9 cellular contexts compared by ENCODE assay signal in genomic region chr14:73245401-73246325, GRCh38. TPM values are rescaled to one million over a fixed set of nuclear protein-coding genes. Genes with fewer than 3 reads are reported as not detected.
DNase-seq lines count a peak whose midpoint lies in the region; ATAC-seq and TF ChIP-seq lines count a peak whose summit lies in the region.
"Had no signal": no experiment of that assay in that cellular context is flagged by ENCODE, and none has a peak within 500 bp of the region (broad histone marks: within the 10 kb centered on the region; RNA-seq: fewer than 3 reads in every experiment).

No MANE protein-coding gene starts in this region.

- H3K9me3 ChIP-seq in Peyer's patch (peaks cover 0 to 6% (median 0%) of the 10 kb centered on the region in 4 donors), iPS-18c (ENCODE audit: control insufficient read depth, insufficient read depth, low read length) (no peaks in the 10 kb centered on the region)

- peak overlapping the region; percentile 64 for H3K4me3 ChIP-seq in GM08714 (ENCODE audit: low read length)
- peak overlapping the region; percentile 35 to 58 (median 56) for H3K4me3 ChIP-seq in Peyer's patch
- peak overlapping the region; percentile 20; the same call in 1 of the 2 replicates for H3K4me3 ChIP-seq in iPS-18c (ENCODE audit: insufficient read depth, low read depth, low read length)
- H3K4me3 ChIP-seq: SK-N-MC had no signal

- no peaks in the 10 kb centered on the region for H3K36me3 Mint-ChIP-seq in activated naive CD8-positive, alpha-beta T cell treated with anti-CD3 and anti-CD28 coated beads for 36 hours

- DNase-seq in Peyer's patch = peak; percentile 48 to 81 (median 69)
- peak; percentile 67 for DNase-seq in activated naive CD8-positive, alpha-beta T cell treated with anti-CD3 and anti-CD28 coated beads for 36 hours
- peak; percentile 44 for DNase-seq in stimulated activated CD4-positive, alpha-beta T cell treated with anti-CD3 and anti-CD28 coated beads, Interleukin-4, amount 100 ng/mL, for 24 hours
- no peak for DNase-seq in ureter (ENCODE audit: low spot score)
- DNase-seq in GOT3 (lab: John Stamatoyannopoulos, UW) = no peak

- peaks cover 53% of the 10 kb centered on the region for H3K27me3 Mint-ChIP-seq in activated naive CD8-positive, alpha-beta T cell treated with anti-CD3 and anti-CD28 coated beads for 36 hours

- no peak overlapping the region for H3K27ac Mint-ChIP-seq in activated naive CD8-positive, alpha-beta T cell treated with anti-CD3 and anti-CD28 coated beads for 36 hours

- no peaks in the 10 kb centered on the region for H3K27me3 ChIP-seq in Peyer's patch

- peaks cover 26% of the 10 kb centered on the region for H3K4me1 Mint-ChIP-seq in activated naive CD8-positive, alpha-beta T cell treated with anti-CD3 and anti-CD28 coated beads for 36 hours

- no peaks in the 10 kb centered on the region for H3K9me3 Mint-ChIP-seq in activated naive CD8-positive, alpha-beta T cell treated with anti-CD3 and anti-CD28 coated beads for 36 hours

- H3K4me3 Mint-ChIP-seq in activated naive CD8-positive, alpha-beta T cell treated with anti-CD3 and anti-CD28 coated beads for 36 hours = peak overlapping the region; percentile 72

- peak; percentile 50 for ATAC-seq in HG02763 (IDR thresholded peaks at IDR 0.05; ENCODE audit: unreplicated experiment)

- H3K36me3 ChIP-seq in Peyer's patch = no peaks in the 10 kb centered on the region

- no peak for TF ChIP-seq CTCF in Peyer's patch (IDR thresholded peaks at IDR 0.05)

- peaks cover 0 to 19% (median 13%) of the 10 kb centered on the region in 4 donors for H3K4me1 ChIP-seq in Peyer's patch

- H3K27ac ChIP-seq in Peyer's patch = peak overlapping the region in 1 of 4 donors; percentile 42
- H3K27ac ChIP-seq: SK-N-MC had no signal

- no peak for TF ChIP-seq POLR2A in Peyer's patch (IDR thresholded peaks at IDR 0.05)

RNA-seq across cellular contexts. Expression of gene PAPLN, which starts 8.4 kb away (rescaled TPM):
- total RNA-seq in Peyer's patch (10 to 100 TPM in 2 of 4 donors, 1 to 10 TPM in 2; 8.1 to 27.2 (median 12.7) TPM), ureter (6.7 TPM)
- total RNA-seq in activated naive CD8-positive, alpha-beta T cell treated with anti-CD3 and anti-CD28 coated beads for 36 hours = under 1 TPM; 0.10 to 0.36 TPM

Comparison
In these comparisons a context has a peak if more than half of its experiments do, and no peak if none do; other contexts are left out.
1. DNase-seq: peak in Peyer's patch (3 of 3), activated naive CD8-positive, alpha-beta T cell treated with anti-CD3 and anti-CD28 coated beads for 36 hours (single experiment) and stimulated activated CD4-positive, alpha-beta T cell treated with anti-CD3 and anti-CD28 coated beads, Interleukin-4, amount 100 ng/mL, for 24 hours (single experiment); none in ureter (single experiment) and GOT3 (single experiment).
2. Peak in every context shown above with its lines, with median percentiles within 50 percentile points of each other: H3K4me3 ChIP-seq.